In the genomic region with DNA sequence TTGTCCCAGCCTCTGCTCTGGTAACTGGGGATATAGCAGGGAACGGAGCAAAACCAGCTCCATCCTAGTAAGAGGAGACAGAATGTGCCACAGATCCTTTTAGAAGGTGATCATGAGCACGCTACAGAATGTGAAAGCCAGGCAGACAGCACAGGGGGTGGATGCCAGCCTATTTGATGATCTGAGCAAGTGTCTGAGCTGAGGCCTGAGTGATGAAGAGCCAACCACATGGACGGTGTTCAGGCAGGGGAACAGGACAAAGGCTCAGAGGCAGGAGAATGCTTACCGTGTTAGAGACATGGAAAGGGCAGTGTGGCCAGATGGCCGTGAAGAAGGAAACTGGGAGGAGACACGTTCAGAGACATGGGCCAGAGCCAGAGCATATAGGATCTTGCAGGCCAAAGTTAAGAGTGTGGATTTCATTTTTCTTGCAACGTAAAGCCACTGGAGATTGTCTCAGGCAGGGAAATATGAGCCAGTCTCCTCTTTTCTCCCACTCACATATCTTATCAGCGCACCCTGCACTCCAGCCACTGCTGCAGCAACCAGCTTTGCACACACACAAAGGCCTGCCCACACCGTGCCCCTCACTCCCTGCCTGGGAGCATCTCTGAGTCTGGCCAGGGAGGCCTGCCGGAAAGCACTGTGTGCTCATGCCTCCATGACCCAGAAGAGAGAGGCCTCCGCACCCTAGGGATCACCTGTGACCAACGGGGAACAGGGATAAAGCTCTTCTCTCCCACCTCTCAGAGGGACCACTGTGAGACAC, we compare ENCODE assay signal across 2 cellular contexts.
A peak's percentile ranks its signal among the peaks of the same experiment; 100 is the strongest.
TF ChIP-seq lines count a peak whose summit lies in the region.

No MANE protein-coding gene starts in this region.

TF ChIP-seq in HEK293, 187 proteins besides CTCF, POLR2A, EP300 and RAD21:
- TF ChIP-seq ZFHX2 (tag by site-specific recombination; conservative IDR thresholded peaks at IDR 0.05) (peak; percentile 20; the same call in 1 of the 2 replicates), MYNN (tag by site-specific recombination; IDR thresholded peaks at IDR 0.05; ENCODE audit: borderline replicate concordance) (no peak), ZNF404 (tag by site-specific recombination; IDR thresholded peaks at IDR 0.05) (no peak), OSR2 (tag by site-specific recombination; IDR thresholded peaks at IDR 0.05) (no peak), ZNF571 (tag by site-specific recombination; IDR thresholded peaks at IDR 0.05) (no peak), ZNF133 (tag by site-specific recombination; IDR thresholded peaks at IDR 0.05) (no peak)

TF ChIP-seq in K562, 482 proteins besides CTCF, POLR2A, EP300 and RAD21:
- TF ChIP-seq CBFA2T3 (IDR thresholded peaks at IDR 0.05) (0 out of 2 replicates have a peak, but pooled peaks have one; percentile 41), MYBL2 (IDR thresholded peaks at IDR 0.05; ENCODE audit: low read depth) (no peak), MYBL2 (CRISPR knock-in tag; IDR thresholded peaks at IDR 0.05; ENCODE audit: borderline replicate concordance) (no peak), CSDE1 (IDR thresholded peaks at IDR 0.05) (no peak), CXXC5 (CRISPR knock-in tag; IDR thresholded peaks at IDR 0.05) (no peak), DPF2 (IDR thresholded peaks at IDR 0.05) (0 out of 2 replicates have a peak, but pooled peaks have one; percentile 16), TCF3 (CRISPR knock-in tag; IDR thresholded peaks at IDR 0.05) (peak; percentile 46; the same call in 1 of the 2 replicates)
